Comparison of ENCODE assay signal across 8 cellular contexts in the genomic region with DNA sequence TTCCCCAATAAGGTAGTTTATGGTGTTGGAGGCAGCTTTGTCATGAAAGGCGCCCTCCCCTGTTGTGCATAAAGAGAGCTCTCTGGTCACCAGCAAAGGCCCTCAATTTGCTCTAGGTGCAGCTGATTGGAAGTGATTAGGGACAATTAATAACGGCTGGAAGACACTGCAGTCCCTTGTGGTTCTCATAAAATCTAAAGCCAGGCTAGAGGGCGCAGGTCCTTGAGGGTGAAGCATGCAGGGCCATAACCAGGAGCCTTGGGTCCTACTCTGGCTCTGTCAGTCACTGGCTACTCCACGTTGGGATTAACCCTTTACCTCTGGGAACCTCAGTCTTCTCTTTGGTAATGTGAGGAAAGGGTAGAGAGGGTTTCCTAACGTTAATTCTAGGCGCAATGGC. TPM values are rescaled to one million over a fixed set of nuclear protein-coding genes. Genes with fewer than 3 reads are reported as not detected.
A peak's percentile ranks its signal among the peaks of the same experiment; 100 is the strongest.
DNase-seq lines count a peak whose midpoint lies in the region; ATAC-seq and TF ChIP-seq lines count a peak whose summit lies in the region.

No MANE protein-coding gene starts in this region.

- H3K4me3 Mint-ChIP-seq in effector memory CD8-positive, alpha-beta T cell = peak overlapping the region; percentile 98 to 99
- H3K4me3 Mint-ChIP-seq in natural killer cell = peak overlapping the region; percentile 98

- H3K4me1 Mint-ChIP-seq in effector memory CD8-positive, alpha-beta T cell (ENCODE audit: low read depth in 2 of 2) = peaks cover 18 to 30% of the 10 kb centered on the region in 2 donors
- H3K4me1 Mint-ChIP-seq in natural killer cell = peaks cover 24 to 38% of the 10 kb centered on the region in 2 donors

- peaks cover 26% of the 10 kb centered on the region for H3K36me3 Mint-ChIP-seq in effector memory CD8-positive, alpha-beta T cell (ENCODE audit: insufficient read depth)
- H3K36me3 Mint-ChIP-seq in natural killer cell = no peaks in the 10 kb centered on the region

- peak overlapping the region; percentile 97 for H3K27ac Mint-ChIP-seq in effector memory CD8-positive, alpha-beta T cell
- H3K27ac Mint-ChIP-seq in natural killer cell = peak overlapping the region; percentile 89 to 96

- intact Hi-C loops in natural killer cell (cut with micrococcal nuclease) = no loop called here

- peak; percentile 55 for DNase-seq in NCI-H1092 treated with DMSO at 0.1 percent for 48 hours (lab: John Stamatoyannopoulos, UW)
- DNase-seq in NCI-H1092 (lab: John Stamatoyannopoulos, UW) = no peak
- DNase-seq in RPMI7951 (ENCODE audit: low read depth) = peak; percentile 43
- DNase-seq in effector memory CD8-positive, alpha-beta T cell = no peak
- DNase-seq in natural killer cell = no peak
- DNase-seq in stimulated activated naive CD4-positive, alpha-beta T cell (lab: John Stamatoyannopoulos, UW) = no peak
- DNase-seq in activated effector memory CD4-positive, alpha-beta T cell treated with Interleukin-2 at 50 U/mL for 16 hours = no peak

- no peaks in the 10 kb centered on the region for H3K9me3 Mint-ChIP-seq in effector memory CD8-positive, alpha-beta T cell
- H3K9me3 Mint-ChIP-seq in natural killer cell = no peaks in the 10 kb centered on the region

- TF ChIP-seq CTCF in natural killer cell (IDR thresholded peaks at IDR 0.05) = no peak

- peaks cover 0 to 8% of the 10 kb centered on the region in 2 donors for H3K27me3 Mint-ChIP-seq in effector memory CD8-positive, alpha-beta T cell
- peaks cover 6 to 16% of the 10 kb centered on the region in 2 donors for H3K27me3 Mint-ChIP-seq in natural killer cell (ENCODE audit: low read depth in 2 of 2)

- ATAC-seq in HG02884 (IDR thresholded peaks at IDR 0.05; ENCODE audit: unreplicated experiment) = peak; percentile 9
- ATAC-seq in effector memory CD8-positive, alpha-beta T cell (replicated peaks) = no peak
- no peak for ATAC-seq in natural killer cell

RNA-seq across cellular contexts. Expression of gene DAAM1, which starts 1.9 kb away (rescaled TPM):
- total RNA-seq in RPMI7951 (2014; rRNA removed; shearing (Covaris generic)) = 8.7 and 27.4 TPM in 2 replicates
- 10 to 100 TPM; 10.9 to 31.4 (median 12.6) TPM for total RNA-seq in natural killer cell

Comparison
In these comparisons a context has a peak if more than half of its experiments do, and no peak if none do; other contexts are left out.
1. DNase-seq: peak in NCI-H1092 treated with DMSO at 0.1 percent for 48 hours (single experiment) and RPMI7951 (single experiment); none in NCI-H1092 (single experiment), effector memory CD8-positive, alpha-beta T cell (0 of 3), natural killer cell (single experiment), stimulated activated naive CD4-positive, alpha-beta T cell (0 of 6) and activated effector memory CD4-positive, alpha-beta T cell treated with Interleukin-2 at 50 U/mL for 16 hours (single experiment).